ENCODE assay signal across 8 cellular contexts in the genomic region with DNA sequence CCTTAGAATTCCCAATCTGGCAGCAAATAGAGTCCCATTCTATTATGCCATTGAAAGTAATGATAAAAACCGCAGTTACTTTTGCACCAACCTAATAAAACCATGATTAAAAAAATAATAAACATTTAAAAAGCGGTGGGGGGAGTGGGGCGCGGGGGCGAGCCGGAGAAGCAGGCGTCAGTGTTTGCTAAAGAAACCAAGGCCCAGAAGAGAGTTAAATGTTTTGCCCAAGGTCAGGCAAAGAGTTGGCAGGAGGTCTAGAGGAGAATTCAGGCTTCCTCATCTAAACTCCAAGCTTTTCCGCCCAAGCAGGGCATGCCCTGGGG. TPM values are rescaled to one million over a fixed set of nuclear protein-coding genes. Genes with fewer than 3 reads are reported as not detected.
DNase-seq lines count a peak whose midpoint lies in the region; ATAC-seq and TF ChIP-seq lines count a peak whose summit lies in the region.

No MANE protein-coding gene starts in this region.

- peak overlapping the region; percentile 54 for H3K4me3 ChIP-seq in HFF-Myc (replicated peaks; ENCODE audit: low read depth, low read length)
- H3K4me3 ChIP-seq in iPS DF 6.9 (ENCODE audit: low read length) = peak overlapping the region; percentile 65; the same call in 1 of the 2 replicates
- H3K4me3 ChIP-seq in spleen = peak overlapping the region; percentile 57 to 84 (median 64)

- H3K9me3 ChIP-seq in iPS DF 6.9 (ENCODE audit: control insufficient read depth, insufficient read depth, low read length) (no peaks in the 10 kb centered on the region), spleen (no peaks in the 10 kb centered on the region)

- TF ChIP-seq CTCF in HFF-Myc (IDR thresholded peaks at IDR 0.05; ENCODE audit: low read depth, low read length, missing control alignments) (no peak), spleen (IDR thresholded peaks at IDR 0.05 in 8 of 11, conservative IDR thresholded peaks at IDR 0.05 in 3 of 11) (no peak)
- no peak for TF ChIP-seq CTCF in activated CD8-positive, alpha-beta T cell treated with anti-CD3 and anti-CD28 coated beads for 36 hours (IDR thresholded peaks at IDR 0.05)

- intact Hi-C loops in activated CD8-positive, alpha-beta T cell treated with anti-CD3 and anti-CD28 coated beads for 36 hours (cut with micrococcal nuclease) = no loop called here
- intact Hi-C loops in spleen (cut with DNase I; ENCODE audit: low total_unique reads) = no loop called here

- WGBS in iPS DF 6.9 (ENCODE audit: insufficient coverage, insufficient read length) = no CpG with 5 or more reads among the region's 8 CpGs
- 9 to 53% (median 33%) methylated on average over 8 of the region's 8 CpGs for WGBS in spleen, 5 donors

- H3K4me1 ChIP-seq in iPS DF 6.9 (ENCODE audit: control insufficient read depth, insufficient read depth, low read length) = 0 out of 2 replicates have a peak, but pooled peaks cover 1% of the 10 kb centered on the region
- H3K4me1 ChIP-seq in spleen = peaks cover 0 to 38% (median 24%) of the 10 kb centered on the region in 6 donors

- no peak for TF ChIP-seq POLR2A in spleen (IDR thresholded peaks at IDR 0.05)

- H3K27ac Mint-ChIP-seq in activated CD8-positive, alpha-beta T cell treated with anti-CD3 and anti-CD28 coated beads for 36 hours = peak overlapping the region; percentile 95

- peak overlapping the region; percentile 89 for H3K4me3 Mint-ChIP-seq in activated CD8-positive, alpha-beta T cell treated with anti-CD3 and anti-CD28 coated beads for 36 hours

- H3K36me3 ChIP-seq in iPS DF 6.9 (ENCODE audit: control insufficient read depth, insufficient read depth, low read length) = no peaks in the 10 kb centered on the region
- H3K36me3 ChIP-seq in spleen = no peaks in the 10 kb centered on the region

- ATAC-seq in activated CD8-positive, alpha-beta T cell treated with anti-CD3 and anti-CD28 coated beads for 36 hours = no peak
- ATAC-seq in HG02798 (IDR thresholded peaks at IDR 0.05; ENCODE audit: poor library complexity, unreplicated experiment) (no peak), HG03095 (IDR thresholded peaks at IDR 0.05; ENCODE audit: unreplicated experiment) (no peak)

- H3K27me3 ChIP-seq in iPS DF 6.9 (ENCODE audit: control insufficient read depth, insufficient read depth, low read length) (peaks cover 6% of the 10 kb centered on the region), spleen (replicated peaks in 1 of 7) (peaks cover 0 to 8% (median 0%) of the 10 kb centered on the region in 7 donors)

- H3K36me3 Mint-ChIP-seq in activated CD8-positive, alpha-beta T cell treated with anti-CD3 and anti-CD28 coated beads for 36 hours (ENCODE audit: low read depth) = no peaks in the 10 kb centered on the region

- no peaks in the 10 kb centered on the region for H3K27me3 Mint-ChIP-seq in activated CD8-positive, alpha-beta T cell treated with anti-CD3 and anti-CD28 coated beads for 36 hours

- H3K27ac ChIP-seq in iPS DF 6.9 (ENCODE audit: low read length) (no peak overlapping the region), spleen (peak overlapping the region; percentile 93 to 99 (median 96))

- H3K9me3 Mint-ChIP-seq in activated CD8-positive, alpha-beta T cell treated with anti-CD3 and anti-CD28 coated beads for 36 hours = no peaks in the 10 kb centered on the region

- POLR2A ChIA-PET in activated CD8-positive, alpha-beta T cell treated with anti-CD3 and anti-CD28 coated beads for 36 hours (lab: Charles Lee) = interaction anchor here (0.7 to 2.8 kb wide), 13 partner anchors 12 to 114 kb away, joined by 3 to 12 read pairs (median 5); partner anchors contain the start of genes ELOB and FLYWCH2

- peaks cover 9% of the 10 kb centered on the region for H3K4me1 Mint-ChIP-seq in activated CD8-positive, alpha-beta T cell treated with anti-CD3 and anti-CD28 coated beads for 36 hours (ENCODE audit: low read depth)

- no peak for DNase-seq in HFF-Myc (ENCODE audit: extremely low read depth, low read depth)
- DNase-seq in activated CD8-positive, alpha-beta T cell treated with anti-CD3 and anti-CD28 coated beads for 36 hours = no peak
- DNase-seq in iPS DF 6.9 (ENCODE audit: low read depth, low spot score) = no peak
- no peak for DNase-seq in spleen
- no peak for DNase-seq in islet precursor cell
- DNase-seq in pons (ENCODE audit: low spot score) = no peak

- CTCF ChIA-PET in activated CD8-positive, alpha-beta T cell treated with anti-CD3 and anti-CD28 coated beads for 36 hours (lab: Charles Lee) = interaction anchor here (0.6 to 8.2 kb wide), 31 partner anchors 10 to 1085 kb away, joined by 3 to 139 read pairs (median 6); partner anchors contain the start of genes ELOB, FLYWCH1, FLYWCH2 and KCTD5

RNA-seq across cellular contexts. Expression of gene PRSS22, which starts 9.7 kb away (rescaled TPM):
- total RNA-seq in activated CD8-positive, alpha-beta T cell treated with anti-CD3 and anti-CD28 coated beads for 36 hours = not detected
- under 1 TPM in 1 of 7 donors, not detected in 6; 0.60 TPM for total RNA-seq in spleen
- under 1 TPM in 2 of 3 donors, not detected in 1; 0.19 to 0.33 TPM for polyA plus RNA-seq in spleen

RNA-seq across cellular contexts. Expression of gene FLYWCH2, which starts 15.4 kb away (rescaled TPM):
- 10 to 100 TPM; 18.9 to 19.3 TPM for total RNA-seq in activated CD8-positive, alpha-beta T cell treated with anti-CD3 and anti-CD28 coated beads for 36 hours
- total RNA-seq in spleen = 10 to 100 TPM; 27.5 to 98.6 (median 48.4) TPM
- 10 to 100 TPM; 31.6 to 62.6 (median 49.5) TPM for polyA plus RNA-seq in spleen

RNA-seq across cellular contexts. Expression of gene ZG16B, which starts 37.5 kb away (rescaled TPM):
- total RNA-seq in activated CD8-positive, alpha-beta T cell treated with anti-CD3 and anti-CD28 coated beads for 36 hours = 1 to 10 TPM in 1 of 2 experiments, under 1 TPM in 1; 0.97 to 2.1 TPM
- total RNA-seq in spleen = 1 to 10 TPM in 5 of 7 donors, under 1 TPM in 1, not detected in 1; 0.79 to 3.8 (median 1.5) TPM
- polyA plus RNA-seq in spleen = 1 to 10 TPM in 2 of 3 donors, under 1 TPM in 1; 0.73 to 1.6 (median 1.5) TPM

RNA-seq across cellular contexts. Expression of gene FLYWCH1, which starts 44.1 kb away (rescaled TPM):
- 10 to 100 TPM; 33.4 to 34.9 TPM for total RNA-seq in activated CD8-positive, alpha-beta T cell treated with anti-CD3 and anti-CD28 coated beads for 36 hours
- 10 to 100 TPM; 34.8 to 79.3 (median 57.0) TPM for total RNA-seq in spleen
- polyA plus RNA-seq in spleen = 10 to 100 TPM; 14.0 to 47.0 (median 43.9) TPM

RNA-seq across cellular contexts. Expression of gene PRSS21, which starts 50.6 kb away (rescaled TPM):
- 10 to 100 TPM; 11.3 to 12.5 TPM for total RNA-seq in activated CD8-positive, alpha-beta T cell treated with anti-CD3 and anti-CD28 coated beads for 36 hours
- total RNA-seq in spleen = 1 to 10 TPM in 6 of 7 donors, under 1 TPM in 1; 0.81 to 4.9 (median 1.5) TPM
- polyA plus RNA-seq in spleen = 1 to 10 TPM in 2 of 3 donors, under 1 TPM in 1; 0.49 to 3.4 (median 1.8) TPM
